1 cellular context compared by ENCODE assay signal in the genomic region with DNA sequence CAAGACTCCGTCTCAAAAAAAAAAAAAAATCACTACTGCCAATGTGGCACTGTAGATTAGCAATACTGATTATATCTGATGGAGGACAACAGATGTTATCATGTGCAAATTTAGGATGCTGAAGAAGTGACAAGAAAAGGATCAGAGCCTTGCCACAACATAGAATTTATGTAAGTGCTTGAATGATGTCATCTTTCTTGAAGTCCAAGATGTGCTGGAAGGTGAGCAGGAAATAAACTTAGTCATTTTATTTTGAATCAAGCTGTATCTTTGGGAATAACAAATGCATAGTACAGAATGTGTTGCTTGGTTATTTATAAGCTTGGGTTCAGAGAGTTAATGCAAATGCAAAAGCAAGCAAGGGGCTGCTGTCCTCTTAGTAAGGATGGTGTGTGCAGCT.
TF ChIP-seq lines count a peak whose summit lies in the region.

No MANE protein-coding gene starts in this region.

TF ChIP-seq in endothelial cell of umbilical vein, 7 proteins besides CTCF, POLR2A, EP300 and RAD21:
- TF ChIP-seq EZH2 (IDR thresholded peaks at IDR 0.05; ENCODE audit: borderline replicate concordance, low read depth, low read length, severe bottlenecking) (no peak), GATA2 (IDR thresholded peaks at IDR 0.05; ENCODE audit: insufficient read depth, insufficient read length, low read depth, low read length) (no peak), POLR2AphosphoS5 (IDR thresholded peaks at IDR 0.05; ENCODE audit: insufficient read depth, low read depth, low read length) (no peak), MYC (IDR thresholded peaks at IDR 0.05; ENCODE audit: low read depth, low read length) (no peak), JUN (IDR thresholded peaks at IDR 0.05; ENCODE audit: borderline replicate concordance, insufficient read depth, insufficient read length, low read depth) (no peak), FOS (IDR thresholded peaks at IDR 0.05; ENCODE audit: borderline replicate concordance, insufficient read depth, low read length) (no peak)
- TF ChIP-seq, protein P1, sequence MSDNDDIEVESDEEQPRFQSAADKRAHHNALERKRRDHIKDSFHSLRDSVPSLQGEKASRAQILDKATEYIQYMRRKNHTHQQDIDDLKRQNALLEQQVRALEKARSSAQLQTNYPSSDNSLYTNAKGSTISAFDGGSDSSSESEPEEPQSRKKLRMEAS (IDR thresholded peaks at IDR 0.05; ENCODE audit: insufficient read depth, insufficient read length) = no peak
